ENCODE assay signal across 1 cellular context in genomic region chr6:83047065-83047754, GRCh38.
TF ChIP-seq lines count a peak whose summit lies in the region.

No MANE protein-coding gene starts in this region.

TF ChIP-seq in GM23338, 12 proteins besides CTCF, POLR2A, EP300 and RAD21 (continued from another document):
- TF ChIP-seq, protein P1, sequence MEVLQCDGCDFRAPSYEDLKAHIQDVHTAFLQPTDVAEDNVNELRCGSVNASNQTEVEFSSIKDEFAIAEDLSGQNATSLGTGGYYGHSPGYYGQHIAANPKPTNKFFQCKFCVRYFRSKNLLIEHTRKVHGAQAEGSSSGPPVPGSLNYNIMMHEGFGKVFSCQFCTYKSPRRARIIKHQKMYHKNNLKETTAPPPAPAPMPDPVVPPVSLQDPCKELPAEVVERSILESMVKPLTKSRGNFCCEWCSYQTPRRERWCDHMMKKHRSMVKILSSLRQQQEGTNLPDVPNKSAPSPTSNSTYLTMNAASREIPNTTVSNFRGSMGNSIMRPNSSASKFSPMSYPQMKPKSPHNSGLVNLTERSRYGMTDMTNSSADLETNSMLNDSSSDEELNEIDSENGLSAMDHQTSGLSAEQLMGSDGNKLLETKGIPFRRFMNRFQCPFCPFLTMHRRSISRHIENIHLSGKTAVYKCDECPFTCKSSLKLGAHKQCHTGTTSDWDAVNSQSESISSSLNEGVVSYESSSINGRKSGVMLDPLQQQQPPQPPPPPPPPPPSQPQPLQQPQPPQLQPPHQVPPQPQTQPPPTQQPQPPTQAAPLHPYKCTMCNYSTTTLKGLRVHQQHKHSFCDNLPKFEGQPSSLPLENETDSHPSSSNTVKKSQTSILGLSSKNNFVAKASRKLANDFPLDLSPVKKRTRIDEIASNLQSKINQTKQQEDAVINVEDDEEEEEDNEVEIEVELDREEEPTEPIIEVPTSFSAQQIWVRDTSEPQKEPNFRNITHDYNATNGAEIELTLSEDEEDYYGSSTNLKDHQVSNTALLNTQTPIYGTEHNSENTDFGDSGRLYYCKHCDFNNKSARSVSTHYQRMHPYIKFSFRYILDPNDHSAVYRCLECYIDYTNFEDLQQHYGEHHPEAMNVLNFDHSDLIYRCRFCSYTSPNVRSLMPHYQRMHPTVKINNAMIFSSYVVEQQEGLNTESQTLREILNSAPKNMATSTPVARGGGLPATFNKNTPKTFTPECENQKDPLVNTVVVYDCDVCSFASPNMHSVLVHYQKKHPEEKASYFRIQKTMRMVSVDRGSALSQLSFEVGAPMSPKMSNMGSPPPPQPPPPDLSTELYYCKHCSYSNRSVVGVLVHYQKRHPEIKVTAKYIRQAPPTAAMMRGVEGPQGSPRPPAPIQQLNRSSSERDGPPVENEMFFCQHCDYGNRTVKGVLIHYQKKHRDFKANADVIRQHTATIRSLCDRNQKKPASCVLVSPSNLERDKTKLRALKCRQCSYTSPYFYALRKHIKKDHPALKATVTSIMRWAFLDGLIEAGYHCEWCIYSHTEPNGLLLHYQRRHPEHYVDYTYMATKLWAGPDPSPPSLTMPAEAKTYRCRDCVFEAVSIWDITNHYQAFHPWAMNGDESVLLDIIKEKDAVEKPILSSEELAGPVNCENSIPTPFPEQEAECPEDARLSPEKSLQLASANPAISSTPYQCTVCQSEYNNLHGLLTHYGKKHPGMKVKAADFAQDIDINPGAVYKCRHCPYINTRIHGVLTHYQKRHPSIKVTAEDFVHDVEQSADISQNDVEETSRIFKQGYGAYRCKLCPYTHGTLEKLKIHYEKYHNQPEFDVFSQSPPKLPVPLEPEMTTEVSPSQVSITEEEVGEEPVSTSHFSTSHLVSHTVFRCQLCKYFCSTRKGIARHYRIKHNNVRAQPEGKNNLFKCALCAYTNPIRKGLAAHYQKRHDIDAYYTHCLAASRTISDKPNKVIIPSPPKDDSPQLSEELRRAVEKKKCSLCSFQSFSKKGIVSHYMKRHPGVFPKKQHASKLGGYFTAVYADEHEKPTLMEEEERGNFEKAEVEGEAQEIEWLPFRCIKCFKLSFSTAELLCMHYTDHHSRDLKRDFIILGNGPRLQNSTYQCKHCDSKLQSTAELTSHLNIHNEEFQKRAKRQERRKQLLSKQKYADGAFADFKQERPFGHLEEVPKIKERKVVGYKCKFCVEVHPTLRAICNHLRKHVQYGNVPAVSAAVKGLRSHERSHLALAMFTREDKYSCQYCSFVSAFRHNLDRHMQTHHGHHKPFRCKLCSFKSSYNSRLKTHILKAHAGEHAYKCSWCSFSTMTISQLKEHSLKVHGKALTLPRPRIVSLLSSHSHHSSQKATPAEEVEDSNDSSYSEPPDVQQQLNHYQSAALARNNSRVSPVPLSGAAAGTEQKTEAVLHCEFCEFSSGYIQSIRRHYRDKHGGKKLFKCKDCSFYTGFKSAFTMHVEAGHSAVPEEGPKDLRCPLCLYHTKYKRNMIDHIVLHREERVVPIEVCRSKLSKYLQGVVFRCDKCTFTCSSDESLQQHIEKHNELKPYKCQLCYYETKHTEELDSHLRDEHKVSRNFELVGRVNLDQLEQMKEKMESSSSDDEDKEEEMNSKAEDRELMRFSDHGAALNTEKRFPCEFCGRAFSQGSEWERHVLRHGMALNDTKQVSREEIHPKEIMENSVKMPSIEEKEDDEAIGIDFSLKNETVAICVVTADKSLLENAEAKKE (CRISPR knock-in tag; IDR thresholded peaks at IDR 0.05): no peak
- TF ChIP-seq POLR2AphosphoS5 (IDR thresholded peaks at IDR 0.05; ENCODE audit: low read depth) (no peak), CREB1 (CRISPR knock-in tag; IDR thresholded peaks at IDR 0.05; ENCODE audit: low read depth) (no peak)
